1 cellular context compared by ENCODE assay signal in genomic region chr14:91254456-91254855, GRCh38.
TF ChIP-seq lines count a peak whose summit lies in the region.

No MANE protein-coding gene starts in this region.

TF ChIP-seq in WTC11, 78 proteins besides CTCF, POLR2A, EP300 and RAD21 (continued from another document):
- TF ChIP-seq ZNF512 (CRISPR knock-in tag; IDR thresholded peaks at IDR 0.05; ENCODE audit: borderline replicate concordance) (no peak), IRF1 (CRISPR knock-in tag; IDR thresholded peaks at IDR 0.05) (no peak), JUN (CRISPR knock-in tag; IDR thresholded peaks at IDR 0.05) (no peak), ATF1 (CRISPR knock-in tag; IDR thresholded peaks at IDR 0.05) (no peak)
